Comparison of ENCODE assay signal across 7 cellular contexts in the genomic region with DNA sequence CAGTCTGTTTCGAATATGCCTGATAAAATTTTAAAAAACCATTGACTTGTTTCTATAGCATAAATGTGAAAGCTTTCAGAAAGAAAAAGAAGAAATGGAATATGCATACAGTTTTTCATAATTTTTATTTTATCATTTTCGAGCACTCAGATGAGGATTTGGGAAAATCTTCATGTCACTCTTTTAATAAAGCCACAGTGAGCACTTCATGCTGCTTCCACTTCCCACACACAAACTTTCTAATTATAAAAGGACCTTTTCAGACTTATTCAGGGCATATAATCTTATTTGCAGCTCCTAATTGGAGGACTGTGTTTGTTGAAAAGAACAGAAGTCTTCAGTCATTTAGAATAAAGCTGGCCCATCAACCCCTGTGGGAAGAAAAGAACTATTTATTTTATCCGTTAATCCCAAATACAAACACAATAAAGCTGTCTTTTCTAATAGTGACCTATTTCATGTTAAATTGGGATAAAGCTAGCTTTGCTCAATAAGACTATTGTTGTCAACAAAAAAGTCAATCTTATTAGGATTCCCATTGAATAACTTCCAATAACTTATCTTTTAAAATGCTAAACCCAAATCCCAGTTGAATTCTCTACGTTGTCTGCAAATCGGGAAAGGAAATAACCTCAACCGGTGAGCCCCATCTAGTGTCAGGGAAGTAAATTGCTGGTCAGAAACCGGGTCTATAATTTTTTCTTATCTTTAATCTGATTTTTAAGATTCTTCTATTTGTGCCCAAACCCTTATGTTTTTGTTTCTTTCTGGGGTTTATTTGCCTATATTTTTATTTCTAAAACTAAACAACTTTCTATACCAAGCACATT.
DNase-seq lines count a peak whose midpoint lies in the region; ATAC-seq and TF ChIP-seq lines count a peak whose summit lies in the region.

No MANE protein-coding gene starts in this region.

- in situ Hi-C loops in T47D (cut with HindIII; ENCODE audit: low pct_unique_long_range_greater_than_20kb, low sequenced_read_pairs), result no loop called here

- DNase-seq in GM12865 (ENCODE audit: low read depth), result peak; percentile 34
- peak; percentile 33 for DNase-seq in NCI-H1048 (lab: John Stamatoyannopoulos, UW)
- DNase-seq in T47D (ENCODE audit: low read depth in 1 of 2, low spot score in 1 of 2), result peak; percentile 2 to 58
- peak; percentile 14 for DNase-seq in left kidney (ENCODE audit: low read depth, low spot score)
- no peak for DNase-seq in occipital lobe (lab: John Stamatoyannopoulos, UW)
- DNase-seq in HK-2 (ENCODE audit: unreplicated experiment), result no peak

- H3K4me3 ChIP-seq in GM12865 (ENCODE audit: low read depth, low read length), result no peak overlapping the region

- no peak for ATAC-seq in activated CD4-positive, CD25-positive, alpha-beta regulatory T cell treated with anti-CD3 and anti-CD28 coated beads, Interleukin-2, amount 50 U/mL, for 24 hours

- TF ChIP-seq CTCF in GM12865 (IDR thresholded peaks at IDR 0.05; ENCODE audit: insufficient read depth, low read depth, low read length, missing control alignments), result peak; percentile 44

Comparison
In these comparisons a context has a peak if more than half of its experiments do, and no peak if none do; other contexts are left out.
1. DNase-seq: peak in GM12865 (single experiment), NCI-H1048 (single experiment), T47D (2 of 2) and left kidney (single experiment); none in occipital lobe (single experiment) and HK-2 (single experiment).